In the genomic region with DNA sequence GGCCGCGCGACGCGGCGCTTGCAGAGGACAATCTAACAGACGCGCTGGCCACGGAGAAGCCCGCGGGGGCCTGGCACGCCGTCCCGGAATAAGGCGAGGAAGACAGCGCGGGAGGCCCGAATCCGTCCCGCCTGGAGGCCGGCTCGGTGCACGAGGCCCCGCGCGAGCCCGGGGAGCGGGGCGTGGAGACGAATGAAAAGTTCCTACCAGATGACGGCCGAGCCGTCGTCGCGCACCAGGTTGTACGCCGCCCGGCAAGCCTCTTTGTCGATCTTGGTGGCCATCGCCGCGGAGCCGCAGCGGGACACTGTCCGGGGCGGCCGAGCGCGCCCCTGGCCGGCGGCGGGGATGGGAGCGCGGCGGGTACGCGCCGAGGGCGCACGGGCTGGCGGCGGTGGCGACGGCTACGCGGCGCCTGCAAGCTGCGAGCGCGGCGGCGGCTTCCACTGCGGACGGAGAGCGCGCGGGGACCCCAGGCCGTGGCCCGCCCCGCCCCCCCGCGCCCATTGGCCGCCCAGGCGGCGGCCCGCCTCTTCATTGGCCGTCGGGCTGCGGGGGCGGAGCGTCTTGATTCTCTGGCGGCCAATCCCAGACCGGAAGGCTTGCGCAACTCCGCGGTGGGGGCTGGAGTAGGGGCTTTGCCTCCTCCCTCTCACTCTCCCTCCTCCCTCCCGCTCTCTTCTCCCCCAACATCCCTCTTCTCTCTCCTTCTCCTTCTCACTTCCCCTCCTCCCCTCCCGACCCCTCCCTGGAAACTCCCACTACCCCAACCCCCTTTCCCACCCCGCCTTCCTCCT, we compare ENCODE assay signal across 8 cellular contexts. TPM values are rescaled to one million over a fixed set of nuclear protein-coding genes. Genes with fewer than 3 reads are reported as not detected.
DNase-seq lines count a peak whose midpoint lies in the region; ATAC-seq and TF ChIP-seq lines count a peak whose summit lies in the region.

A gene with protein sequence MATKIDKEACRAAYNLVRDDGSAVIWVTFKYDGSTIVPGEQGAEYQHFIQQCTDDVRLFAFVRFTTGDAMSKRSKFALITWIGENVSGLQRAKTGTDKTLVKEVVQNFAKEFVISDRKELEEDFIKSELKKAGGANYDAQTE (minus strand): TSS at position 448 of the 797 bp plus-strand sequence. CDS start 164 bp downstream, at position 284.

- POLR2A ChIA-PET in CD8-positive, alpha-beta T cell (lab: Charles Lee) = interaction anchor here (0.7 to 7.3 kb wide), 13 partner anchors 8 to 113 kb away, joined by 3 to 59 read pairs (median 5); a partner anchor contains a TSS

- intact Hi-C loops in CD8-positive, alpha-beta T cell (cut with DNase I, micrococcal nuclease) = loop anchor here (1.0 kb wide), 5 partner anchors 10 to 69 kb away; no protein-coding TSS in a partner anchor

- TF ChIP-seq CTCF in CD8-positive, alpha-beta T cell (IDR thresholded peaks at IDR 0.05) = no peak

- H3K27me3 ChIP-seq in CD8-positive, alpha-beta T cell (ENCODE audit: insufficient read depth, low read length) = no peaks in the 10 kb centered on the region
- no peaks in the 10 kb centered on the region for H3K27me3 ChIP-seq in effector memory CD4-positive, alpha-beta T cell (replicated peaks; ENCODE audit: control insufficient read depth, insufficient read depth, low read length, poor library complexity, severe bottlenecking)

- peak within 1 kb of the TSS; percentile 95 for H3K4me3 Mint-ChIP-seq in CD8-positive, alpha-beta T cell
- H3K4me3 Mint-ChIP-seq in memory B cell = peak within 1 kb of the TSS; percentile 96

- CTCF ChIA-PET in CD8-positive, alpha-beta T cell (lab: Charles Lee) = interaction anchor here (1.1 to 16.2 kb wide), 8 partner anchors 16 to 121 kb away, joined by 3 to 392 read pairs (median 10); a partner anchor contains a TSS

- peak; percentile 85 to 96 (median 95) for DNase-seq in CD8-positive, alpha-beta T cell
- DNase-seq in HS-5 (ENCODE audit: low read depth) (peak; percentile 67), memory B cell (ENCODE audit: low spot score in 2 of 2) (peak; percentile 79 to 86)
- peak; percentile 90 for DNase-seq in NK-92 treated with Interleukin-12 subunit alpha and Interleukin-12 subunit beta, amount 100 ng/mL, for 24 hours (lab: John Stamatoyannopoulos, UW)
- peak; percentile 96 for DNase-seq in activated CD8-positive, alpha-beta memory T cell treated with anti-CD3 and anti-CD28 coated beads for 24 hours
- DNase-seq in effector memory CD4-positive, alpha-beta T cell = peak; percentile 85 to 91 (median 87)
- peak; percentile 94 for DNase-seq in stimulated activated CD8-positive, alpha-beta memory T cell treated with anti-CD3 and anti-CD28 coated beads, Interleukin-12 subunit alpha, Interleukin-12 subunit beta, amount 100 ng/mL, for 1 hour (ENCODE audit: low read depth)

- H3K9me3 ChIP-seq in CD8-positive, alpha-beta T cell (ENCODE audit: low read length) = no peaks in the 10 kb centered on the region
- H3K9me3 ChIP-seq in effector memory CD4-positive, alpha-beta T cell (ENCODE audit: control insufficient read depth, low read length) = no peaks in the 10 kb centered on the region

- H3K4me1 ChIP-seq in CD8-positive, alpha-beta T cell (ENCODE audit: insufficient read depth, low read length) = peaks cover 44% of the 10 kb centered on the region
- peaks cover 31% of the 10 kb centered on the region for H3K4me1 ChIP-seq in effector memory CD4-positive, alpha-beta T cell (ENCODE audit: control insufficient read depth, insufficient read depth, low read length, poor library complexity, severe bottlenecking)

- H3K4me3 ChIP-seq in CD8-positive, alpha-beta T cell (ENCODE audit: low read depth, low read length) = peak within 1 kb of the TSS; percentile 80
- H3K4me3 ChIP-seq in effector memory CD4-positive, alpha-beta T cell (ENCODE audit: insufficient read depth, low read depth, low read length, poor library complexity, severe bottlenecking) = peak within 1 kb of the TSS; percentile 91

- H3K27ac ChIP-seq in CD8-positive, alpha-beta T cell (ENCODE audit: low read depth, low read length) = peak within 1 kb of the TSS; percentile 66
- peak within 1 kb of the TSS; percentile 68 for H3K27ac ChIP-seq in effector memory CD4-positive, alpha-beta T cell (ENCODE audit: insufficient read depth, low read length, poor library complexity, severe bottlenecking)

- H3K36me3 Mint-ChIP-seq in CD8-positive, alpha-beta T cell = peaks cover 35% of the 10 kb centered on the region
- peaks cover 20% of the 10 kb centered on the region for H3K36me3 Mint-ChIP-seq in memory B cell

- peak; percentile 86 for ATAC-seq in CD8-positive, alpha-beta T cell
- ATAC-seq in GM19467 (IDR thresholded peaks at IDR 0.05; ENCODE audit: unreplicated experiment) (peak; percentile 79), memory B cell (ENCODE audit: low read depth) (peak; percentile 82)

- peaks cover 47% of the 10 kb centered on the region for H3K4me1 Mint-ChIP-seq in CD8-positive, alpha-beta T cell (ENCODE audit: low read depth)
- H3K4me1 Mint-ChIP-seq in memory B cell = peaks cover 57% of the 10 kb centered on the region

- no peaks in the 10 kb centered on the region for H3K27me3 Mint-ChIP-seq in CD8-positive, alpha-beta T cell (ENCODE audit: low read depth)
- no peaks in the 10 kb centered on the region for H3K27me3 Mint-ChIP-seq in memory B cell

- no peaks in the 10 kb centered on the region for H3K36me3 ChIP-seq in CD8-positive, alpha-beta T cell (ENCODE audit: insufficient read depth, low read length)
- H3K36me3 ChIP-seq in effector memory CD4-positive, alpha-beta T cell (ENCODE audit: control insufficient read depth, insufficient read depth, low read length) = peaks cover 8% of the 10 kb centered on the region

- peak within 1 kb of the TSS; percentile 90 for H3K27ac Mint-ChIP-seq in CD8-positive, alpha-beta T cell
- H3K27ac Mint-ChIP-seq in memory B cell = peak within 1 kb of the TSS; percentile 67

- no peaks in the 10 kb centered on the region for H3K9me3 Mint-ChIP-seq in CD8-positive, alpha-beta T cell
- no peaks in the 10 kb centered on the region for H3K9me3 Mint-ChIP-seq in memory B cell

RNA-seq across cellular contexts. Expression of the gene that starts here (rescaled TPM):
- 100 to 1,000 TPM; 194 to 199 TPM for total RNA-seq in CD8-positive, alpha-beta T cell

Comparison
In these comparisons a context has a peak if more than half of its experiments do, and no peak if none do; other contexts are left out.
1. Peak in every context shown above with its lines: DNase-seq, ATAC-seq, H3K4me3 ChIP-seq and H3K27ac ChIP-seq.